1 cellular context compared by ENCODE assay signal in genomic region chr17:39739020-39739884, GRCh38.
TF ChIP-seq lines count a peak whose summit lies in the region.

No MANE protein-coding gene starts in this region.

TF ChIP-seq in H1, 55 proteins besides CTCF, POLR2A, EP300 and RAD21:
- TF ChIP-seq RXRA (IDR thresholded peaks at IDR 0.05; ENCODE audit: insufficient read depth, low read depth, low read length): no peak
- no peak for TF ChIP-seq NRF1 (IDR thresholded peaks at IDR 0.05; ENCODE audit: low read depth, low read length)
- TF ChIP-seq HDAC2 (IDR thresholded peaks at IDR 0.05; ENCODE audit: borderline replicate concordance in 1 of 2, low read depth in 2 of 2, low read length in 2 of 2): 0 out of 4 replicates have a peak, but pooled peaks of 1 of the 2 experiments have one; percentile 70
- no peak for TF ChIP-seq KDM1A (IDR thresholded peaks at IDR 0.05; ENCODE audit: borderline replicate concordance, low read length)
- no peak for TF ChIP-seq KDM4A (IDR thresholded peaks at IDR 0.05; ENCODE audit: low read depth, low read length, severe bottlenecking)
- TF ChIP-seq POLR2AphosphoS5 (IDR thresholded peaks at IDR 0.05; ENCODE audit: low read depth, low read length): peak; percentile 42; the same call in 1 of the 2 replicates
- 0 out of 2 replicates have a peak, but pooled peaks have one; percentile 23 for TF ChIP-seq CREB1 (IDR thresholded peaks at IDR 0.05)
- no peak for TF ChIP-seq CBX8 (IDR thresholded peaks at IDR 0.05; ENCODE audit: borderline replicate concordance, low read depth, low read length)
- no peak for TF ChIP-seq CHD2 (IDR thresholded peaks at IDR 0.05; ENCODE audit: low read length)
- TF ChIP-seq ZNF274 (IDR thresholded peaks at IDR 0.05; ENCODE audit: borderline replicate concordance, extremely low read depth, low read length): no peak
- peak; percentile 7; the same call in 1 of the 2 replicates for TF ChIP-seq TBP (IDR thresholded peaks at IDR 0.05; ENCODE audit: low read depth, low read length)
- TF ChIP-seq EGR1 (IDR thresholded peaks at IDR 0.05; ENCODE audit: borderline replicate concordance, low read depth, low read length): no peak
- peak; percentile 69 to 73; a peak in 1 of 4 replicates for TF ChIP-seq SIN3A (conservative IDR thresholded peaks at IDR 0.05 in 1 of 2, IDR thresholded peaks at IDR 0.05 in 1 of 2; ENCODE audit: low read depth in 1 of 2, low read length in 2 of 2)
- 0 out of 2 replicates have a peak, but pooled peaks have one; percentile 20 for TF ChIP-seq TAF1 (IDR thresholded peaks at IDR 0.05; ENCODE audit: low read depth, low read length)
- TF ChIP-seq MAFK (IDR thresholded peaks at IDR 0.05; ENCODE audit: low read depth, low read length): no peak
- peak; percentile 12 for TF ChIP-seq MAX (IDR thresholded peaks at IDR 0.05)
- peak; percentile 49; the same call in 1 of the 2 replicates for TF ChIP-seq BACH1 (IDR thresholded peaks at IDR 0.05; ENCODE audit: low read length)
- TF ChIP-seq SP4 (IDR thresholded peaks at IDR 0.05; ENCODE audit: low read length): no peak
- TF ChIP-seq E2F6 (IDR thresholded peaks at IDR 0.05): peak; percentile 28; the same call in 1 of the 2 replicates
